Comparison of ENCODE assay signal across 1 cellular context in the genomic region with DNA sequence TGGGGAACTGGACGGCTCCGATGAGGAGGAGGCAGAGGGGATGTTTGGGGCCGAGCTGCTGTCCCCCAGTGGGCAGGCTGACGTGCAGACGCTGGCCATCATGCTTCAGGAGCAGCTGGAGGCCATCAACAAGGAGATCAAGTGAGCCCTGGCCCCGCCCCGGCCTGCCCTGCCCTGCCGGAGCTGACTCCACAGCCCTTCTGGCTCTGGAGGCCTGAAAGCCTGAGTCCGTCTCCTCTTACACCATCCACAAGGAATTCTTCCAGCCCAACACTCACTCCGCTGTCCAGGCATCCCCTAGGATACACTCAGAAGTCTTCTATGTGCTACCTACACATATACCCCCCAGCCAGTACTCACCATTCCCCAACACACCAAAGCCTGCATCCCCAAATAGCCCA.
TF ChIP-seq lines count a peak whose summit lies in the region.

No MANE protein-coding gene starts in this region.

TF ChIP-seq in H1, 55 proteins besides CTCF, POLR2A, EP300 and RAD21:
- TF ChIP-seq ZNF274 (IDR thresholded peaks at IDR 0.05; ENCODE audit: borderline replicate concordance, extremely low read depth, low read length) (no peak), YY1 (IDR thresholded peaks at IDR 0.05; ENCODE audit: low read depth, low read length) (no peak), POU5F1 (IDR thresholded peaks at IDR 0.05; ENCODE audit: low read depth, low read length) (no peak), SP2 (IDR thresholded peaks at IDR 0.05; ENCODE audit: low read length) (no peak), USF2 (IDR thresholded peaks at IDR 0.05; ENCODE audit: low read length) (no peak), EZH2 (IDR thresholded peaks at IDR 0.05; ENCODE audit: low read depth, low read length, severe bottlenecking) (no peak), TAF7 (optimal IDR thresholded peaks at IDR 0.05; ENCODE audit: borderline replicate concordance, low read depth, low read length) (no peak), GTF2F1 (IDR thresholded peaks at IDR 0.05; ENCODE audit: borderline replicate concordance, low read depth, low read length) (no peak), RXRA (IDR thresholded peaks at IDR 0.05; ENCODE audit: insufficient read depth, low read depth, low read length) (no peak), SP4 (IDR thresholded peaks at IDR 0.05; ENCODE audit: low read length) (no peak), CBX5 (IDR thresholded peaks at IDR 0.05; ENCODE audit: low read depth, low read length) (no peak), CHD2 (IDR thresholded peaks at IDR 0.05; ENCODE audit: low read length) (no peak), TAF1 (IDR thresholded peaks at IDR 0.05; ENCODE audit: low read depth, low read length) (no peak), KDM1A (IDR thresholded peaks at IDR 0.05; ENCODE audit: borderline replicate concordance, low read length) (no peak), CHD1 (IDR thresholded peaks at IDR 0.05; ENCODE audit: low read depth, low read length) (no peak), CTBP2 (IDR thresholded peaks at IDR 0.05; ENCODE audit: borderline replicate concordance, insufficient read depth, insufficient read length, low read length) (no peak), CEBPB (IDR thresholded peaks at IDR 0.05; ENCODE audit: low read depth, low read length) (no peak)
- TF ChIP-seq, protein P1, sequence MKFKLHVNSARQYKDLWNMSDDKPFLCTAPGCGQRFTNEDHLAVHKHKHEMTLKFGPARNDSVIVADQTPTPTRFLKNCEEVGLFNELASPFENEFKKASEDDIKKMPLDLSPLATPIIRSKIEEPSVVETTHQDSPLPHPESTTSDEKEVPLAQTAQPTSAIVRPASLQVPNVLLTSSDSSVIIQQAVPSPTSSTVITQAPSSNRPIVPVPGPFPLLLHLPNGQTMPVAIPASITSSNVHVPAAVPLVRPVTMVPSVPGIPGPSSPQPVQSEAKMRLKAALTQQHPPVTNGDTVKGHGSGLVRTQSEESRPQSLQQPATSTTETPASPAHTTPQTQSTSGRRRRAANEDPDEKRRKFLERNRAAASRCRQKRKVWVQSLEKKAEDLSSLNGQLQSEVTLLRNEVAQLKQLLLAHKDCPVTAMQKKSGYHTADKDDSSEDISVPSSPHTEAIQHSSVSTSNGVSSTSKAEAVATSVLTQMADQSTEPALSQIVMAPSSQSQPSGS (IDR thresholded peaks at IDR 0.05; ENCODE audit: low read length), result no peak
